In the genomic region with DNA sequence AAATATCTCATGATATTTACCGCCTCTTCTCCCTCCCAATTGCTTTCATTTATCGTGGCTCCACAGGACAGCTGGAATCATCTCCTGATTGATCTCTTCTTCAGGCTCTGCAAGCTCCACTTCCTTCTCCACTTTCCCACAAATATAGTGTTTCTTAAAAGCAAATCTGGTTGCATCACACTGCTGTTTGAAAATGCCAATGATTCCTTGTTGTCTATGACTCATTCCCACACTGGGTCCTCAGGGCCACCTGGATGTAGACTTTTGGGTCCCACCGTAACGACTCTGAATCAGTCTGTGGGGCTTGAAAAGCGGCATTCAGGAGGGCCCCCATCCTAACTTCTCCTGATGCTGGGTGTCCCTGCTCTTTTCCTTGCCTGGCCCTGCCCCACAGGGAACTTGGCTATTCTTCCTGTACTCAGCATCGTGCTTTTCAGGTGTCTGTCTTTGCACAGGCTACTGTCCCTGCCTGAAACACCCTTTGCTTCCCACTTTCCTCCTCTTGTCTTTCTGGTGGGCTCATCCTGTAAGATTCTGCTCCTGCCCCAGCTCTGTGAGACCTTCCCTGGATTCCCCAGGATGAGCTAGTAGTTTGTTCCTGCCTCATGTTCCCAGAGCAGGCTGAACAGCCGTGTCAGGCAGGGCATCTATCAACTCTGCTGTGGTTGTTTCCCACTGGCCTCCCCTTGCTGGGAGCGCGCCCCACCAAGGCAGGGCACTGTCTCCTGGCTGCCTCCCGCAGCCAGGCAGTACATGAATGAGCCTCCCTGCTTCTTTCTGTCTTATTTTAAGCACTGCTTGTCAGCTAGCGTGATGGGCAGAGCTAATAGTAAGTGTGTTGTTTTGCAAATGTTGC, we compare ENCODE assay signal across 13 cellular contexts.
DNase-seq lines count a peak whose midpoint lies in the region; ATAC-seq lines count a peak whose summit lies in the region.
"Had no signal": no experiment of that assay in that cellular context is flagged by ENCODE, and none has a peak within 500 bp of the region (broad histone marks: within the 10 kb centered on the region; RNA-seq: fewer than 3 reads in every experiment).

No MANE protein-coding gene starts in this region.

- DNase-seq in EL (peak; percentile 75), RKO (ENCODE audit: low spot score) (peak; percentile 14), renal cortical epithelial cell (ENCODE audit: low read depth) (peak; percentile 96), NCI-H1417 (lab: John Stamatoyannopoulos, UW) (no peak)
- no peak for DNase-seq in activated CD4-positive, CD25-positive, alpha-beta regulatory T cell treated with anti-CD3 and anti-CD28 coated beads, Interleukin-2, amount 50 U/mL, for 72 hours
- DNase-seq: activated gamma-delta T cell treated with Interleukin-2 at 50 U/mL for 16 hours; effector memory CD8-positive, alpha-beta T cell; GDM1; NCI-H1694; Peyer's patch had no signal

- ATAC-seq in esophagus mucosa, result peak; percentile 37
- ATAC-seq in HG02938 (IDR thresholded peaks at IDR 0.05; ENCODE audit: unreplicated experiment), result no peak
- ATAC-seq in GM18519 (IDR thresholded peaks at IDR 0.05; ENCODE audit: low FRiP score, unreplicated experiment), result no peak
- ATAC-seq: effector memory CD8-positive, alpha-beta T cell had no signal

Comparison
In these comparisons a context has a peak if more than half of its experiments do, and no peak if none do; other contexts are left out.
1. DNase-seq: peak in EL (single experiment), RKO (single experiment) and renal cortical epithelial cell (single experiment); none in NCI-H1417 (0 of 3) and activated CD4-positive, CD25-positive, alpha-beta regulatory T cell treated with anti-CD3 and anti-CD28 coated beads, Interleukin-2, amount 50 U/mL, for 72 hours (single experiment).